In genomic region chr2:20571231-20571630, GRCh38 we compare ENCODE assay signal across 1 cellular context.
TF ChIP-seq lines count a peak whose summit lies in the region.

No MANE protein-coding gene starts in this region.

TF ChIP-seq in H1, 55 proteins besides CTCF, POLR2A, EP300 and RAD21 (continued from another document):
- TF ChIP-seq JUND (IDR thresholded peaks at IDR 0.05; ENCODE audit: low read length) (no peak), MAX (IDR thresholded peaks at IDR 0.05) (no peak), BRCA1 (IDR thresholded peaks at IDR 0.05; ENCODE audit: low read depth, low read length) (no peak), FOSL1 (IDR thresholded peaks at IDR 0.05; ENCODE audit: insufficient read depth, low read depth, low read length) (no peak), NRF1 (IDR thresholded peaks at IDR 0.05; ENCODE audit: low read depth, low read length) (no peak), ASH2L (IDR thresholded peaks at IDR 0.05; ENCODE audit: low read length) (no peak)
